In the genomic region with DNA sequence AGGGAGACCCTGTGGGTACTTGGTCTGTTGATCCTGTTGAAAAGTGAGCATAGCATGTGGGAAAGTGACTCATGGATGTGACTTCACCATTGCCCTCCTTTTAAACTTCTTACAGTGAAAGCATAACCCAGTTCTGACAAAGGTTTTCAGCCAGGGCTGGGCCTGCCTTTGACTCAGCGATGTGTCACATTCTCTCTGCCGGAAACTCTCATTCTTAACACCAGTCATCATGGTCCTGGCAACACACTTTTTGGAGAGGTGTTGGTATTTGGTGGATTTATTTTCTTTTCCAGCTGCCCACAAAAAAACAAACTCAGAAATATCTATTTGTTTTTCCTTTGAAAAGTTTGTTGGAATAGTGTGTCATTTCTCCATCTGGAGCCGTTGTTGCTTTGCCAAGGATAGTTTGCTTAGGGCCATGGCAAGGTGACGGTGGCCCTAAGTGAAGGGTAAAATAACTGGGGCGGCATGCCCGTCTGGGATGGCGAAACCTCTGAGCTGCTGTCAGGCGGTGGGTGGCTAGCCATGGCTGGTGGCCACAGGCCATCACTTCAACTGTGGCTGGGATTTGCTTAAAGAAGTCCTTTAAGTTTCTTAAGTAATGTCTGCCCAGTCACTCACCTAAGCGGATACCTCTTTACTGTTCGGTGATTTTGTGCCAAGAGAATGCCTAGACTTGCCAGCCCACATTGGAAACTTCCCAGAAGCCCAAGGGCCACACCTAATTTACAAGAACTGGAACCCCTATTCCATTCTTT, we compare ENCODE assay signal across 9 cellular contexts.
DNase-seq lines count a peak whose midpoint lies in the region; ATAC-seq and TF ChIP-seq lines count a peak whose summit lies in the region.
"Had no signal": no experiment of that assay in that cellular context is flagged by ENCODE, and none has a peak within 500 bp of the region (broad histone marks: within the 10 kb centered on the region; RNA-seq: fewer than 3 reads in every experiment).

No MANE protein-coding gene starts in this region.

- TF ChIP-seq CTCF in BE2C (IDR thresholded peaks at IDR 0.05; ENCODE audit: low read depth, low read length), result no peak
- TF ChIP-seq CTCF in mesothelial cell of epicardium (IDR thresholded peaks at IDR 0.05; ENCODE audit: unreplicated experiment), result no peak

- H3K4me3 ChIP-seq in BE2C (ENCODE audit: low read depth, low read length), result no peak overlapping the region

- peaks cover 17% of the 10 kb centered on the region for H3K4me1 Mint-ChIP-seq in mesothelial cell of epicardium
- H3K4me1 Mint-ChIP-seq: memory B cell had no signal

- no peak overlapping the region for H3K4me3 Mint-ChIP-seq in mesothelial cell of epicardium
- H3K4me3 Mint-ChIP-seq: memory B cell had no signal

- H3K27me3 Mint-ChIP-seq in mesothelial cell of epicardium (ENCODE audit: low read depth), result no peaks in the 10 kb centered on the region

- H3K36me3 ChIP-seq in BE2C, result no peaks in the 10 kb centered on the region

- H3K27me3 ChIP-seq in BE2C, result no peaks in the 10 kb centered on the region

- intact Hi-C loops in posterior vena cava (cut with DNase I), result no loop called here

- DNase-seq in NCI-H460 (ENCODE audit: extremely low read depth, low read depth) (peak; percentile 90), epithelial cell of prostate (ENCODE audit: low read depth, low spot score) (peak; percentile 96), posterior vena cava (ENCODE audit: low spot score) (peak; percentile 88), NCI-H146 (lab: John Stamatoyannopoulos, UW) (no peak), BE2C (no peak), mesothelial cell of epicardium (ENCODE audit: low spot score in 2 of 2, unreplicated experiment in 2 of 2) (no peak)

- peak overlapping the region; percentile 98 for H3K27ac ChIP-seq in epithelial cell of prostate

- H3K27ac Mint-ChIP-seq in mesothelial cell of epicardium, result no peak overlapping the region
- H3K27ac Mint-ChIP-seq: memory B cell had no signal

- no peaks in the 10 kb centered on the region for H3K9me3 ChIP-seq in BE2C

- H3K4me1 ChIP-seq in BE2C, result no peaks in the 10 kb centered on the region

- peaks cover 2% of the 10 kb centered on the region for H3K9me3 Mint-ChIP-seq in mesothelial cell of epicardium
- H3K9me3 Mint-ChIP-seq: memory B cell had no signal

- H3K36me3 Mint-ChIP-seq in mesothelial cell of epicardium, result peaks cover 4% of the 10 kb centered on the region
- H3K36me3 Mint-ChIP-seq: memory B cell had no signal

- ATAC-seq in GM21619 (IDR thresholded peaks at IDR 0.05; ENCODE audit: unreplicated experiment) (peak; percentile 67), HG03159 (IDR thresholded peaks at IDR 0.05; ENCODE audit: unreplicated experiment) (no peak)

Comparison
In these comparisons a context has a peak if more than half of its experiments do, and no peak if none do; other contexts are left out.
1. DNase-seq: peak in NCI-H460 (single experiment), epithelial cell of prostate (single experiment) and posterior vena cava (single experiment); none in NCI-H146 (single experiment), BE2C (single experiment) and mesothelial cell of epicardium (0 of 2).